ENCODE assay signal across 23 cellular contexts in the genomic region with DNA sequence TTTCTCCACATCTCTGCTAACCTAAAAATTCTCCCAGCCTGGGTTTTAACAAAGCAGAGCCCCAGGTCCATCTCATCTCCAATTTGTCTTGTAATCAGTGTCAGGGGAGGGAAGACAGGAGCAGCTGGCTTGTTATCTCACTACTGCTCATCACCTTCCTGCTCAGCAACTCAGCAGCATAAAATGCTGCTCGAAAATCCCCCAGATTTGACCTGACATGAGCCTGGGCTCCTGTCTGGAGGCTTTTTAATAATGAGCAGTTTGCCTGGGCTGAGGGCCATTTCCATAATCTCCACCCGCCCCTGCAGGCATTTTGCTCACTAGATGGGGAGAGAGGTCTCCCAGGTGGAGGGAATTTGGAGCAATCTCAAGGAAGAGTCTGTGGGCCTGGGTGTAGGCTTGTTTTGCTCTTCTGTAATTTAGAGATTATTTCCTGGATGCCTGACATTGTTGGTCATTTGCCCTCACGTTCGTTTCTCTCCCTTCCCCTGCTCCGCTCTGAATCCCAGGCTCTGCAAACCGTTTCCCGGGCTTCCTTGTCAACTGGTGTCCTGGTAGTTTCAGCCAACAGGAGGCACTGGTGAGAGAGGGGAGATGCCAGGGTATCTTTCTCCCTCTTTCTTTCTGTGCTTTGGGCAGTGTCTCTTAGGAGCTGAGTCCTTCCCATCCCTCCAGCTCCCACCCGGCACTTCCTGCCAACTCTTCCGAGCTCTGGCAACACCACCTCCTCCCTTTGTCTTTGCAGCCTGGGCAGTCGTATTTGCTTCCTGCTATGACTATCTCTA.
A peak's percentile ranks its signal among the peaks of the same experiment; 100 is the strongest.
DNase-seq lines count a peak whose midpoint lies in the region; ATAC-seq, FAIRE-seq and TF ChIP-seq lines count a peak whose summit lies in the region.
"Had no signal": no experiment of that assay in that cellular context is flagged by ENCODE, and none has a peak within 500 bp of the region (broad histone marks: within the 10 kb centered on the region; RNA-seq: fewer than 3 reads in every experiment).

No MANE protein-coding gene starts in this region.

- TF ChIP-seq CTCF in WERI-Rb-1 (IDR thresholded peaks at IDR 0.05; ENCODE audit: low read depth, low read length) (peak; percentile 63), pancreas (IDR thresholded peaks at IDR 0.05) (no peak)

- 29 to 35% methylated on average over 10 of the region's 10 CpGs for WGBS in pancreas, 2 donors

- peak; percentile 35 to 74 (median 53) for ATAC-seq in pancreas
- ATAC-seq: K562, Panc1 had no signal

- H3K9me3 ChIP-seq in WERI-Rb-1 (ENCODE audit: severe bottlenecking): no peaks in the 10 kb centered on the region
- no peaks in the 10 kb centered on the region for H3K9me3 ChIP-seq in pancreas
- H3K9me3 ChIP-seq: BLaER1 treated with 17β-estradiol and CSF1 and Interleukin-3, amounts not matched to agents 10 nM and 100 nM had no signal

- no peaks in the 10 kb centered on the region for H3K4me1 ChIP-seq in pancreas
- H3K4me1 ChIP-seq: BLaER1 treated with 17β-estradiol and CSF1 and Interleukin-3, amounts not matched to agents 10 nM and 100 nM had no signal

- intact Hi-C loops in pancreas (cut with DNase I): no loop called here

- DNase-seq in NCI-H82 (lab: John Stamatoyannopoulos, UW) (peak; percentile 65), NCI-H82 treated with DMSO at 0.1 percent for 48 hours (lab: John Stamatoyannopoulos, UW; ENCODE audit: unreplicated experiment) (no peak), WERI-Rb-1 (peak; percentile 83), islet precursor cell (peak; percentile 75), pancreas (peak in 2 of 6 donors; percentile 9 to 21), HuH-7.5 (ENCODE audit: low spot score) (no peak), putamen (ENCODE audit: low spot score) (no peak)
- DNase-seq in effector CD8-positive, alpha-beta T cell (lab: John Stamatoyannopoulos, UW): no peak
- DNase-seq: ACHN; CD4-positive, alpha-beta memory T cell; DMS153; GDM1; MM.1S; NCI-H1092; NCI-H1436 treated with DMSO at 0.1 percent for 48 hours; NCI-H1930; NCI-H69; NK-92 treated with Interleukin-12 subunit alpha and Interleukin-12 subunit beta, amount 100 ng/mL, for 24 hours; SIG-M5 had no signal

- H3K4me3 ChIP-seq in WERI-Rb-1 (ENCODE audit: low read depth, low read length) (no peak overlapping the region), pancreas (no peak overlapping the region)
- H3K4me3 ChIP-seq: BLaER1 treated with 17β-estradiol and CSF1 and Interleukin-3, amounts not matched to agents 10 nM and 100 nM; K562 had no signal

- H3K27me3 ChIP-seq in WERI-Rb-1 (ENCODE audit: insufficient read depth, low read depth, severe bottlenecking): no peaks in the 10 kb centered on the region
- H3K27me3 ChIP-seq in pancreas: no peaks in the 10 kb centered on the region
- H3K27me3 ChIP-seq: BLaER1 treated with 17β-estradiol and CSF1 and Interleukin-3, amounts not matched to agents 10 nM and 100 nM had no signal

- H3K36me3 ChIP-seq in WERI-Rb-1 (no peaks in the 10 kb centered on the region), pancreas (no peaks in the 10 kb centered on the region)
- H3K36me3 ChIP-seq: BLaER1 treated with 17β-estradiol and CSF1 and Interleukin-3, amounts not matched to agents 10 nM and 100 nM had no signal

- no peak for FAIRE-seq in pancreas (lab: Jason Lieb, UNC)
- FAIRE-seq: K562 had no signal

- peak overlapping the region; percentile 70 for H3K27ac ChIP-seq in WERI-Rb-1
- peak overlapping the region in 2 of 4 donors; percentile 2 to 4 for H3K27ac ChIP-seq in pancreas
- H3K27ac ChIP-seq: 22Rv1; BLaER1 treated with 17β-estradiol and CSF1 and Interleukin-3, amounts not matched to agents 10 nM and 100 nM had no signal

Comparison
In these comparisons a context has a peak if more than half of its experiments do, and no peak if none do; other contexts are left out.
1. DNase-seq: peak in NCI-H82 (single experiment), WERI-Rb-1 (single experiment) and islet precursor cell (single experiment); none in NCI-H82 treated with DMSO at 0.1 percent for 48 hours (single experiment), HuH-7.5 (single experiment), effector CD8-positive, alpha-beta T cell (single experiment) and putamen (single experiment).